8 cellular contexts compared by ENCODE assay signal in genomic region chr4:127632420-127633403, GRCh38. TPM values are rescaled to one million over a fixed set of nuclear protein-coding genes. Genes with fewer than 3 reads are reported as not detected.
A peak's percentile ranks its signal among the peaks of the same experiment; 100 is the strongest.
DNase-seq lines count a peak whose midpoint lies in the region; ATAC-seq and TF ChIP-seq lines count a peak whose summit lies in the region.

Gene INTU (plus strand): TSS chr4:127632957. CDS start chr4:127633035, 78 bp downstream.

- H3K27me3 Mint-ChIP-seq in IgD-negative memory B cell, result peaks cover 22% of the 10 kb centered on the region

- CTCF ChIA-PET in RWPE1 (lab: Yijun Ruan, JAX), result interaction anchor here (1.0 kb wide), 1 partner anchor 99 kb away, joined by 3 read pairs; no protein-coding TSS in a partner anchor

- peak; percentile 96 for DNase-seq in EL
- peak; percentile 98 for DNase-seq in RWPE1 (ENCODE audit: low spot score)
- DNase-seq in brain pericyte (ENCODE audit: low read depth, low spot score), result peak; percentile 82
- peak; percentile 89 for DNase-seq in iPS DF 4.7 (ENCODE audit: extremely low read depth, low spot score)
- DNase-seq in pulmonary artery endothelial cell (ENCODE audit: low read depth, low spot score), result peak; percentile 87
- DNase-seq in activated CD4-positive, CD25-positive, alpha-beta regulatory T cell (lab: John Stamatoyannopoulos, UW), result no peak

- POLR2A ChIA-PET in RWPE1 (lab: Yijun Ruan, JAX; ENCODE audit: low non-redundant PET), result no interaction called here

- H3K4me3 Mint-ChIP-seq in IgD-negative memory B cell, result peak within 1 kb of the TSS; percentile 24 to 92 (median 74)

- H3K9me3 Mint-ChIP-seq in IgD-negative memory B cell, result peaks cover 0 to 5% (median 0%) of the 10 kb centered on the region in 3 donors

- no peak within 1 kb of the TSS for H3K27ac Mint-ChIP-seq in IgD-negative memory B cell

- ATAC-seq in GM21786 (IDR thresholded peaks at IDR 0.05; ENCODE audit: unreplicated experiment), result peak; percentile 96

- no peak for TF ChIP-seq CTCF in RWPE1 (conservative IDR thresholded peaks at IDR 0.05; ENCODE audit: low read depth)

- H3K27ac ChIP-seq in RWPE1, result peak within 1 kb of the TSS; percentile 68

- H3K36me3 Mint-ChIP-seq in IgD-negative memory B cell, result no peaks in the 10 kb centered on the region

- H3K4me1 Mint-ChIP-seq in IgD-negative memory B cell, result peaks cover 0 to 11% (median 0%) of the 10 kb centered on the region in 3 donors

RNA-seq across cellular contexts. Expression of gene INTU, which starts in this region (rescaled TPM):
- 0.11 TPM for polyA plus RNA-seq in IgD-negative memory B cell
- 2.0 and 5.0 TPM in 2 replicates for total RNA-seq in pulmonary artery endothelial cell

Comparison
In these comparisons a context has a peak if more than half of its experiments do, and no peak if none do; other contexts are left out.
1. DNase-seq: peak in EL (single experiment), RWPE1 (single experiment), brain pericyte (single experiment), iPS DF 4.7 (single experiment) and pulmonary artery endothelial cell (single experiment); none in activated CD4-positive, CD25-positive, alpha-beta regulatory T cell (0 of 4).